Comparison of ENCODE assay signal across 8 cellular contexts in the genomic region with DNA sequence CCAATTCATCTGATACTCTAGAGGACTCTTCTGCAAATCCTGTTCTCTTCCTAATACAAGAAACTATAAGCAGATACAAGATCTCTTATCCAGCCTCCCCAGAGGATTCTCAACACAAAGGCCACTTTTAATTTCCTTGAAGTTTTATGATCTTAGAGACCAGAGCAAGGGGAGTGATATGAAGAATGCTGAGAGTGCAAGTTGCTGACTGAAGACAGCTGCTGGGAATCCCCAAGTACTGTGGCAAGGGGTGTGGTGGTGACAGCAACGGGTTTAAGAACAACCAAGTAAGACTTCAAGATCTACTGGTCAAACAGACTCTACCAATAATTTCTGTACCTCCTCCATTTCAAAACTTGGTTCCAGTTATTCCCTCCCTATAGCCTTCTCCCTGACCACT. TPM values are rescaled to one million over a fixed set of nuclear protein-coding genes. Genes with fewer than 3 reads are reported as not detected.
DNase-seq lines count a peak whose midpoint lies in the region; ATAC-seq, FAIRE-seq and TF ChIP-seq lines count a peak whose summit lies in the region.

No MANE protein-coding gene starts in this region.

- H3K4me1 ChIP-seq in smooth muscle cell (ENCODE audit: low read depth) = peaks cover 6% of the 10 kb centered on the region
- H3K4me1 ChIP-seq in vagina = peaks cover 3% of the 10 kb centered on the region

- DNase-seq in GM19239 (ENCODE audit: insufficient read length, low spot score) = no peak
- DNase-seq in activated CD8-positive, alpha-beta T cell treated with anti-CD3 and anti-CD28 coated beads, Interleukin-2, amount 10 ng/mL, durations not matched to agents 7 days and 5 days = peak; percentile 21
- DNase-seq in smooth muscle cell (lab: John Stamatoyannopoulos, UW; ENCODE audit: unreplicated experiment) = no peak
- DNase-seq in Kasumi-1 (lab: John Stamatoyannopoulos, UW) = no peak
- no peak for DNase-seq in vagina (ENCODE audit: extremely low spot score in 2 of 2)
- no peak for DNase-seq in putamen (ENCODE audit: low spot score)
- no peak for DNase-seq in frontal cortex (ENCODE audit: low spot score in 2 of 2)

- intact Hi-C loops in vagina (cut with DNase I) = no loop called here

- TF ChIP-seq CTCF in smooth muscle cell (IDR thresholded peaks at IDR 0.05; ENCODE audit: borderline replicate concordance, insufficient read depth, poor library complexity, severe bottlenecking) = no peak
- TF ChIP-seq CTCF in vagina (IDR thresholded peaks at IDR 0.05) = no peak

- peaks cover 12% of the 10 kb centered on the region for H4K20me1 ChIP-seq in smooth muscle cell (ENCODE audit: low read depth)

- no peaks in the 10 kb centered on the region for H3F3A ChIP-seq in smooth muscle cell (ENCODE audit: low read depth)

- peak; percentile 75 for ATAC-seq in HG03066 (IDR thresholded peaks at IDR 0.05; ENCODE audit: low read depth, unreplicated experiment)
- ATAC-seq in activated CD8-positive, alpha-beta T cell treated with anti-CD3 and anti-CD28 coated beads, Interleukin-2, amount 10 ng/mL, durations not matched to agents 7 days and 5 days = peak; percentile 60

- H3K36me3 Mint-ChIP-seq in activated CD8-positive, alpha-beta T cell treated with anti-CD3 and anti-CD28 coated beads, Interleukin-2, amount 10 ng/mL, durations not matched to agents 7 days and 5 days (ENCODE audit: low read depth) = no peaks in the 10 kb centered on the region

- H3K4me3 ChIP-seq in smooth muscle cell = no peak overlapping the region
- no peak overlapping the region for H3K4me3 ChIP-seq in vagina

- CTCF ChIA-PET in activated CD8-positive, alpha-beta T cell treated with anti-CD3 and anti-CD28 coated beads, Interleukin-2, amount 10 ng/mL, durations not matched to agents 7 days and 5 days (lab: Charles Lee) = interaction anchor here (0.9 to 1.3 kb wide), 3 partner anchors 19 to 165 kb away, joined by 3 read pairs; no protein-coding TSS in a partner anchor

- POLR2A ChIA-PET in activated CD8-positive, alpha-beta T cell treated with anti-CD3 and anti-CD28 coated beads, Interleukin-2, amount 10 ng/mL, durations not matched to agents 7 days and 5 days (lab: Charles Lee) = no interaction called here

- H3K4me2 ChIP-seq in smooth muscle cell = no peak overlapping the region

- H3K27ac Mint-ChIP-seq in activated CD8-positive, alpha-beta T cell treated with anti-CD3 and anti-CD28 coated beads, Interleukin-2, amount 10 ng/mL, durations not matched to agents 7 days and 5 days = no peak overlapping the region

- WGBS in smooth muscle cell (ENCODE audit: low lambda C conversion rate) = 43% methylated on average over 1 of the region's 1 CpG

- H3K4me1 Mint-ChIP-seq in activated CD8-positive, alpha-beta T cell treated with anti-CD3 and anti-CD28 coated beads, Interleukin-2, amount 10 ng/mL, durations not matched to agents 7 days and 5 days (ENCODE audit: low read depth) = peaks cover 25% of the 10 kb centered on the region

- H3K27me3 Mint-ChIP-seq in activated CD8-positive, alpha-beta T cell treated with anti-CD3 and anti-CD28 coated beads, Interleukin-2, amount 10 ng/mL, durations not matched to agents 7 days and 5 days (ENCODE audit: low read depth) = no peaks in the 10 kb centered on the region

- H3K27me3 ChIP-seq in smooth muscle cell (ENCODE audit: low read depth) (no peaks in the 10 kb centered on the region), vagina (no peaks in the 10 kb centered on the region)

- H3K4me3 Mint-ChIP-seq in activated CD8-positive, alpha-beta T cell treated with anti-CD3 and anti-CD28 coated beads, Interleukin-2, amount 10 ng/mL, durations not matched to agents 7 days and 5 days = no peak overlapping the region

- H3K27ac ChIP-seq in smooth muscle cell (ENCODE audit: low read depth) (peak overlapping the region; percentile 45), vagina (no peak overlapping the region)

- H3K36me3 ChIP-seq in smooth muscle cell (ENCODE audit: low read depth) = no peaks in the 10 kb centered on the region
- no peaks in the 10 kb centered on the region for H3K36me3 ChIP-seq in vagina

- FAIRE-seq in GM19239 (lab: Jason Lieb, UNC) (peak; percentile 94), frontal cortex (lab: Jason Lieb, UNC) (no peak)

- no peak overlapping the region for H3K9ac ChIP-seq in smooth muscle cell (ENCODE audit: low read depth)

- H3K9me3 Mint-ChIP-seq in activated CD8-positive, alpha-beta T cell treated with anti-CD3 and anti-CD28 coated beads, Interleukin-2, amount 10 ng/mL, durations not matched to agents 7 days and 5 days (ENCODE audit: insufficient read depth) = no peaks in the 10 kb centered on the region

- no peak overlapping the region for H2AFZ ChIP-seq in smooth muscle cell (ENCODE audit: low read depth)

- no peak for TF ChIP-seq POLR2A in vagina (IDR thresholded peaks at IDR 0.05)

- no peaks in the 10 kb centered on the region for H3K9me3 ChIP-seq in smooth muscle cell (replicated peaks; ENCODE audit: low read depth)
- H3K9me3 ChIP-seq in vagina = no peaks in the 10 kb centered on the region

- H3K79me2 ChIP-seq in smooth muscle cell (ENCODE audit: low read depth) = peaks cover 64% of the 10 kb centered on the region

RNA-seq across cellular contexts. Expression of gene AMMECR1, which starts 7.0 kb away (rescaled TPM):
- total RNA-seq in activated CD8-positive, alpha-beta T cell treated with anti-CD3 and anti-CD28 coated beads, Interleukin-2, amount 10 ng/mL, durations not matched to agents 7 days and 5 days = 1 to 10 TPM; 7.3 to 7.5 TPM
- 19.6 and 20.9 TPM in 2 replicates for total RNA-seq in smooth muscle cell
- 5.5 and 11.2 TPM in 2 replicates for polyA plus RNA-seq in smooth muscle cell
- total RNA-seq in vagina = 8.1 TPM
- total RNA-seq in frontal cortex = 2.9 TPM

RNA-seq across cellular contexts. Expression of gene RTL9, which starts 47.8 kb away (rescaled TPM):
- not detected for total RNA-seq in activated CD8-positive, alpha-beta T cell treated with anti-CD3 and anti-CD28 coated beads, Interleukin-2, amount 10 ng/mL, durations not matched to agents 7 days and 5 days
- total RNA-seq in smooth muscle cell (0.18 and 0.49 TPM in 2 replicates), vagina (not detected), frontal cortex (under 0.01 TPM)
- polyA plus RNA-seq in smooth muscle cell = 0.21 TPM in 1 of 2 replicates, not detected in the other
